18 cellular contexts compared by ENCODE assay signal in genomic region chr2:150872919-150873772, GRCh38.
A peak's percentile ranks its signal among the peaks of the same experiment; 100 is the strongest.
DNase-seq lines count a peak whose midpoint lies in the region; ATAC-seq and TF ChIP-seq lines count a peak whose summit lies in the region.
"Had no signal": no experiment of that assay in that cellular context is flagged by ENCODE, and none has a peak within 500 bp of the region (broad histone marks: within the 10 kb centered on the region; RNA-seq: fewer than 3 reads in every experiment).

No MANE protein-coding gene starts in this region.

- H3K79me1 ChIP-seq in neuronal stem cell (ENCODE audit: low read depth, low read length): no peaks in the 10 kb centered on the region

- no CpG with 5 or more reads among the region's 8 CpGs for WGBS in neuronal stem cell (ENCODE audit: extremely low coverage in 2 of 2, insufficient read length in 2 of 2, insufficient replicate concordance in 1 of 2), 2 donors
- 42 to 51% methylated on average over 8 of the region's 8 CpGs for WGBS in sigmoid colon, 2 donors

- no peak for ATAC-seq in effector memory CD8-positive, alpha-beta T cell (replicated peaks)
- ATAC-seq in activated naive CD4-positive, alpha-beta T cell treated with anti-CD3 and anti-CD28 coated beads, Interleukin-2, amount 50 U/mL, for 72 hours: no peak
- ATAC-seq: activated CD4-positive, alpha-beta T cell treated with anti-CD3 and anti-CD28 coated beads for 36 hours; activated T-cell treated with anti-CD3 and anti-CD28 coated beads, Interleukin-2, amount 50 U/mL, for 4 hours; T-cell had no signal

- H3K4me1 ChIP-seq in fibroblast of lung (ENCODE audit: control insufficient read depth, extremely low read depth, insufficient read depth, low read length) (no peaks in the 10 kb centered on the region), neuronal stem cell (ENCODE audit: control insufficient read depth in 2 of 2, insufficient read depth in 1 of 2, low read depth in 1 of 2, low read length in 2 of 2) (peaks cover 2 to 19% of the 10 kb centered on the region in 2 donors), sigmoid colon (peaks cover 0 to 4% (median 0%) of the 10 kb centered on the region in 4 donors)
- H3K4me1 ChIP-seq: right atrium auricular region had no signal

- no peak overlapping the region for H3K27ac Mint-ChIP-seq in effector memory CD8-positive, alpha-beta T cell
- H3K27ac Mint-ChIP-seq in activated naive CD4-positive, alpha-beta T cell treated with anti-CD3 and anti-CD28 coated beads, Interleukin-2, amount 50 U/mL, for 72 hours: no peak overlapping the region
- H3K27ac Mint-ChIP-seq: activated CD4-positive, alpha-beta T cell treated with anti-CD3 and anti-CD28 coated beads for 36 hours; CD4-positive, CD25-positive, alpha-beta regulatory T cell; immature natural killer cell; T-cell had no signal

- H4K91ac ChIP-seq in neuronal stem cell (ENCODE audit: low read depth, low read length, poor library complexity): no peak overlapping the region

- no peak overlapping the region for H3K23ac ChIP-seq in neuronal stem cell (ENCODE audit: low read depth, low read length, poor library complexity)

- H3K18ac ChIP-seq in neuronal stem cell (ENCODE audit: low read length): no peak overlapping the region

- TF ChIP-seq POLR2A in sigmoid colon (IDR thresholded peaks at IDR 0.05): no peak

- no peaks in the 10 kb centered on the region for H3K36me3 Mint-ChIP-seq in effector memory CD8-positive, alpha-beta T cell (ENCODE audit: insufficient read depth)
- H3K36me3 Mint-ChIP-seq in activated naive CD4-positive, alpha-beta T cell treated with anti-CD3 and anti-CD28 coated beads, Interleukin-2, amount 50 U/mL, for 72 hours: no peaks in the 10 kb centered on the region
- H3K36me3 Mint-ChIP-seq: CD4-positive, CD25-positive, alpha-beta regulatory T cell; immature natural killer cell; T-cell had no signal

- H3K27me3 Mint-ChIP-seq in effector memory CD8-positive, alpha-beta T cell: no peaks in the 10 kb centered on the region
- H3K27me3 Mint-ChIP-seq: activated CD4-positive, alpha-beta T cell treated with anti-CD3 and anti-CD28 coated beads for 36 hours; CD4-positive, CD25-positive, alpha-beta regulatory T cell; T-cell had no signal

- H3K27me3 ChIP-seq in fibroblast of lung (ENCODE audit: control insufficient read depth, insufficient read depth, low read length): no peaks in the 10 kb centered on the region
- H3K27me3 ChIP-seq in neuronal stem cell (ENCODE audit: control insufficient read depth in 3 of 3, insufficient read depth in 3 of 3, low read depth in 1 of 3, low read length in 3 of 3): no peaks in the 10 kb centered on the region
- H3K27me3 ChIP-seq in sigmoid colon: no peaks in the 10 kb centered on the region
- H3K27me3 ChIP-seq: right atrium auricular region, vagina had no signal

- H3K4me3 Mint-ChIP-seq in effector memory CD8-positive, alpha-beta T cell: no peak overlapping the region
- H3K4me3 Mint-ChIP-seq: activated CD4-positive, alpha-beta T cell treated with anti-CD3 and anti-CD28 coated beads for 36 hours; activated T-cell treated with anti-CD3 and anti-CD28 coated beads, Interleukin-2, amount 50 U/mL, for 4 hours; CD4-positive, CD25-positive, alpha-beta regulatory T cell; immature natural killer cell; T-cell had no signal

- no peak overlapping the region for H3K4ac ChIP-seq in neuronal stem cell (ENCODE audit: low read length)

- H4K8ac ChIP-seq in neuronal stem cell (ENCODE audit: low read depth, low read length): no peak overlapping the region

- no peak overlapping the region for H2BK12ac ChIP-seq in neuronal stem cell (ENCODE audit: low read length)

- no peak overlapping the region for H2BK15ac ChIP-seq in neuronal stem cell (ENCODE audit: low read length)

- H3K14ac ChIP-seq in neuronal stem cell (ENCODE audit: low read length): no peak overlapping the region

- H3K27ac ChIP-seq in fibroblast of lung (ENCODE audit: insufficient read depth, low read length) (no peak overlapping the region), neuronal stem cell (replicated peaks; ENCODE audit: low read length) (no peak overlapping the region), sigmoid colon (no peak overlapping the region)
- H3K27ac ChIP-seq: right atrium auricular region, vagina had no signal

- no peak overlapping the region for H2BK120ac ChIP-seq in neuronal stem cell (ENCODE audit: low read depth, low read length)

- H2AFZ ChIP-seq in fibroblast of lung (ENCODE audit: low read length) (no peak overlapping the region), neuronal stem cell (ENCODE audit: low read length) (peak overlapping the region; percentile 57)

- intact Hi-C loops in sigmoid colon (cut with DNase I): no loop called here

- H3K9me3 Mint-ChIP-seq in effector memory CD8-positive, alpha-beta T cell: no peaks in the 10 kb centered on the region
- H3K9me3 Mint-ChIP-seq in activated naive CD4-positive, alpha-beta T cell treated with anti-CD3 and anti-CD28 coated beads, Interleukin-2, amount 50 U/mL, for 72 hours: peaks cover 0 to 8% of the 10 kb centered on the region in 2 donors
- H3K9me3 Mint-ChIP-seq: activated T-cell treated with anti-CD3 and anti-CD28 coated beads, Interleukin-2, amount 50 U/mL, for 4 hours; T-cell had no signal

- H3K9me3 ChIP-seq in fibroblast of lung (ENCODE audit: control insufficient read depth, insufficient read depth, low read depth, low read length): no peaks in the 10 kb centered on the region
- peaks cover 0 to 3% of the 10 kb centered on the region in 2 donors for H3K9me3 ChIP-seq in neuronal stem cell (replicated peaks in 1 of 2; ENCODE audit: control insufficient read depth in 2 of 2, insufficient read depth in 1 of 2, low read depth in 1 of 2, low read length in 2 of 2)
- H3K9me3 ChIP-seq in sigmoid colon: no peaks in the 10 kb centered on the region
- H3K9me3 ChIP-seq: right atrium auricular region, vagina had no signal

- no peak overlapping the region for H3K9ac ChIP-seq in fibroblast of lung (ENCODE audit: insufficient read depth, low read length)
- H3K9ac ChIP-seq in neuronal stem cell (ENCODE audit: low read depth, low read length, poor library complexity): no peak overlapping the region

- no peak overlapping the region for H2AK5ac ChIP-seq in neuronal stem cell (ENCODE audit: low read depth, low read length)

- no peak overlapping the region for H2BK5ac ChIP-seq in neuronal stem cell (ENCODE audit: low read length)

- H3K4me2 ChIP-seq in fibroblast of lung (ENCODE audit: extremely low read depth, insufficient read depth, low read length) (peak overlapping the region; percentile 7), neuronal stem cell (ENCODE audit: insufficient read depth, low read length, poor library complexity, severe bottlenecking) (no peak overlapping the region)

- in situ Hi-C loops in GM13976 (cut with MboI; ENCODE audit: low sequenced_read_pairs, unreplicated experiment): no loop called here

- DNase-seq in EH (ENCODE audit: low read depth): peak; percentile 20
- DNase-seq in NCI-H526 treated with DMSO at 0.1 percent for 48 hours (lab: John Stamatoyannopoulos, UW): peak; percentile 4
- peak in 1 of 2 donors; percentile 47 for DNase-seq in fibroblast of lung (ENCODE audit: low read depth in 2 of 2)
- DNase-seq in neuronal stem cell (ENCODE audit: low spot score): no peak
- no peak for DNase-seq in effector memory CD8-positive, alpha-beta T cell
- no peak for DNase-seq in activated naive CD4-positive, alpha-beta T cell treated with anti-CD3 and anti-CD28 coated beads, Interleukin-2, amount 50 U/mL, for 72 hours (ENCODE audit: low spot score in 2 of 2)
- DNase-seq in GM13976 (ENCODE audit: low spot score): no peak
- no peak for DNase-seq in sigmoid colon
- DNase-seq: activated CD4-positive, alpha-beta T cell treated with anti-CD3 and anti-CD28 coated beads for 36 hours; activated T-cell treated with anti-CD3 and anti-CD28 coated beads, Interleukin-2, amount 50 U/mL, for 4 hours; CD4-positive, CD25-positive, alpha-beta regulatory T cell; cortex of kidney; immature natural killer cell; NCI-H2171 treated with DMSO at 0.1 percent for 48 hours; stimulated activated naive CD4-positive, alpha-beta T cell treated with Interleukin-2 at 50 U/mL for 16 hours; T-cell had no signal

- no peak for TF ChIP-seq EP300 in sigmoid colon (IDR thresholded peaks at IDR 0.05)

- no peaks in the 10 kb centered on the region for H3K36me3 ChIP-seq in fibroblast of lung (ENCODE audit: control insufficient read depth, insufficient read depth, low read length)
- no peaks in the 10 kb centered on the region for H3K36me3 ChIP-seq in neuronal stem cell (replicated peaks in 1 of 2; ENCODE audit: control insufficient read depth in 2 of 2, insufficient read depth in 2 of 2, low read length in 2 of 2)
- H3K36me3 ChIP-seq in sigmoid colon: no peaks in the 10 kb centered on the region
- H3K36me3 ChIP-seq: right atrium auricular region, vagina had no signal

- H3K4me3 ChIP-seq in fibroblast of lung (replicated peaks in 1 of 4; ENCODE audit: control extremely low read depth in 1 of 4, insufficient read depth in 1 of 4, low read depth in 3 of 4, low read length in 4 of 4) (no peak overlapping the region), neuronal stem cell (ENCODE audit: low read length in 2 of 2) (no peak overlapping the region), sigmoid colon (no peak overlapping the region)
- H3K4me3 ChIP-seq: right atrium auricular region, vagina had no signal

- H4K20me1 ChIP-seq in fibroblast of lung (ENCODE audit: control insufficient read depth, extremely low read depth, insufficient read depth, low read length): no peaks in the 10 kb centered on the region

- TF ChIP-seq CTCF in fibroblast of lung (conservative IDR thresholded peaks at IDR 0.05 in 1 of 2, IDR thresholded peaks at IDR 0.05 in 1 of 2; ENCODE audit: low read depth in 1 of 2, low read length in 2 of 2) (peak in 1 of 2 donors; percentile 6), GM13976 (IDR thresholded peaks at IDR 0.05; ENCODE audit: borderline replicate concordance, control extremely low read depth, extremely low read depth, insufficient read depth, missing control alignments) (no peak), sigmoid colon (IDR thresholded peaks at IDR 0.05) (no peak)

- no peaks in the 10 kb centered on the region for H3K4me1 Mint-ChIP-seq in effector memory CD8-positive, alpha-beta T cell (ENCODE audit: low read depth in 2 of 2)
- H3K4me1 Mint-ChIP-seq: activated CD4-positive, alpha-beta T cell treated with anti-CD3 and anti-CD28 coated beads for 36 hours; CD4-positive, CD25-positive, alpha-beta regulatory T cell; immature natural killer cell; T-cell had no signal

- no peaks in the 10 kb centered on the region for H3K79me2 ChIP-seq in fibroblast of lung (ENCODE audit: control insufficient read depth, insufficient read depth, low read length)

Comparison
In these comparisons a context has a peak if more than half of its experiments do, and no peak if none do; other contexts are left out.
1. DNase-seq: peak in EH (single experiment) and NCI-H526 treated with DMSO at 0.1 percent for 48 hours (single experiment); none in neuronal stem cell (single experiment), effector memory CD8-positive, alpha-beta T cell (0 of 3), activated naive CD4-positive, alpha-beta T cell treated with anti-CD3 and anti-CD28 coated beads, Interleukin-2, amount 50 U/mL, for 72 hours (0 of 2), GM13976 (single experiment) and sigmoid colon (single experiment).